Comparison of ENCODE assay signal across 20 cellular contexts in genomic region chr4:81164126-81164525, GRCh38. TPM values are rescaled to one million over a fixed set of nuclear protein-coding genes. Genes with fewer than 3 reads are reported as not detected.
A peak's percentile ranks its signal among the peaks of the same experiment; 100 is the strongest.
DNase-seq lines count a peak whose midpoint lies in the region; TF ChIP-seq lines count a peak whose summit lies in the region.
"Had no signal": no experiment of that assay in that cellular context is flagged by ENCODE, and none has a peak within 500 bp of the region (broad histone marks: within the 10 kb centered on the region; RNA-seq: fewer than 3 reads in every experiment).

No MANE protein-coding gene starts in this region.

- H3K27me3 ChIP-seq in mammary epithelial cell (ENCODE audit: insufficient read depth, low read length) (no peaks in the 10 kb centered on the region), Peyer's patch (no peaks in the 10 kb centered on the region), transverse colon (no peaks in the 10 kb centered on the region)
- H3K27me3 ChIP-seq: SJCRH30 had no signal

- BruUV-seq in mammary epithelial cell (replicated peaks; lab: Mats Ljungman, UMichigan) (no TSS peak), MCF 10A (replicated peaks; lab: Mats Ljungman, UMichigan) (no TSS peak)

- dilution Hi-C loops in mammary epithelial cell (cut with HindIII; ENCODE audit: low sequenced_read_pairs): no loop called here

- no peaks in the 10 kb centered on the region for H3K27me3 Mint-ChIP-seq in MCF 10A (ENCODE audit: insufficient read depth, unreplicated experiment)
- H3K27me3 Mint-ChIP-seq in glutamatergic neuron (ENCODE audit: unreplicated experiment): peaks cover 4% of the 10 kb centered on the region
- no peaks in the 10 kb centered on the region for H3K27me3 Mint-ChIP-seq in progenitor cell of endocrine pancreas
- H3K27me3 Mint-ChIP-seq: B cell had no signal

- POLR2A ChIA-PET in MCF 10A (lab: Yijun Ruan, JAX): interaction anchor here (0.6 to 1.2 kb wide), 4 partner anchors 9 to 32 kb away, joined by 3 to 4 read pairs (median 4); no protein-coding TSS in a partner anchor

- H3K4me1 Mint-ChIP-seq in MCF 10A (ENCODE audit: insufficient read depth, unreplicated experiment): peaks cover 18% of the 10 kb centered on the region
- peaks cover 36% of the 10 kb centered on the region for H3K4me1 Mint-ChIP-seq in glutamatergic neuron (ENCODE audit: low read depth, unreplicated experiment)
- H3K4me1 Mint-ChIP-seq in progenitor cell of endocrine pancreas (ENCODE audit: low read depth): no peaks in the 10 kb centered on the region
- H3K4me1 Mint-ChIP-seq: B cell had no signal

- DNase-seq in mammary epithelial cell: no peak
- no peak for DNase-seq in MCF 10A (ENCODE audit: unreplicated experiment)
- DNase-seq in Peyer's patch: peak in 1 of 3 donors; percentile 70
- no peak for DNase-seq in glutamatergic neuron
- DNase-seq in transverse colon: peak; percentile 52
- DNase-seq in central memory CD4-positive, alpha-beta T cell: no peak
- no peak for DNase-seq in T-helper 2 cell
- no peak for DNase-seq in progenitor cell of endocrine pancreas (ENCODE audit: low spot score, unreplicated experiment)
- DNase-seq: COR-L47, GOT3, KBM-7, MV-4-11, NCI-H1694 treated with DMSO at 0.1 percent for 48 hours, NCI-H2227 treated with DMSO at 0.1 percent for 48 hours, NCI-H510A treated with DMSO at 0.1 percent for 48 hours, NCI-H774, RPMI8226, SJCRH30 had no signal

- H3K9me3 ChIP-seq in mammary epithelial cell (replicated peaks; ENCODE audit: insufficient read depth, low read length) (no peaks in the 10 kb centered on the region), Peyer's patch (no peaks in the 10 kb centered on the region), transverse colon (no peaks in the 10 kb centered on the region)
- H3K9me3 ChIP-seq: SJCRH30 had no signal

- H3K27ac Mint-ChIP-seq in MCF 10A (ENCODE audit: low read depth, unreplicated experiment) (no peak overlapping the region), glutamatergic neuron (ENCODE audit: unreplicated experiment) (peak overlapping the region; percentile 93), progenitor cell of endocrine pancreas (no peak overlapping the region)
- H3K27ac Mint-ChIP-seq: B cell had no signal

- H4K20me1 ChIP-seq in mammary epithelial cell (ENCODE audit: insufficient read depth, low read length): no peaks in the 10 kb centered on the region

- H3K79me2 ChIP-seq in mammary epithelial cell (ENCODE audit: insufficient read depth, low read length): no peaks in the 10 kb centered on the region

- H3K36me3 Mint-ChIP-seq in MCF 10A (ENCODE audit: insufficient read depth, unreplicated experiment) (no peaks in the 10 kb centered on the region), glutamatergic neuron (ENCODE audit: unreplicated experiment) (no peaks in the 10 kb centered on the region), progenitor cell of endocrine pancreas (ENCODE audit: insufficient read depth) (no peaks in the 10 kb centered on the region)

- intact Hi-C loops in mammary epithelial cell (cut with micrococcal nuclease) (loop anchor here (2.0 kb wide), 1 partner anchor 45 kb away; no protein-coding TSS in a partner anchor), MCF 10A (cut with micrococcal nuclease) (no loop called here), transverse colon (cut with DNase I; ENCODE audit: low total_unique reads) (no loop called here)

- H3K4me1 ChIP-seq in mammary epithelial cell (ENCODE audit: insufficient read depth, low read length) (peaks cover 27% of the 10 kb centered on the region), Peyer's patch (no peaks in the 10 kb centered on the region), transverse colon (peaks cover 0 to 8% (median 3%) of the 10 kb centered on the region in 4 donors)
- H3K4me1 ChIP-seq: SJCRH30 had no signal

- no peak overlapping the region for H3K9ac ChIP-seq in mammary epithelial cell (ENCODE audit: insufficient read depth, low read length)

- TF ChIP-seq CTCF in mammary epithelial cell (conservative IDR thresholded peaks at IDR 0.05 in 1 of 2, IDR thresholded peaks at IDR 0.05 in 1 of 2; ENCODE audit: extremely low read depth in 1 of 2, insufficient read depth in 1 of 2, low read depth in 1 of 2, low read length in 2 of 2) (no peak), MCF 10A (IDR thresholded peaks at IDR 0.05; ENCODE audit: unreplicated experiment) (no peak), Peyer's patch (IDR thresholded peaks at IDR 0.05) (no peak), glutamatergic neuron (IDR thresholded peaks at IDR 0.05; ENCODE audit: partially characterized antibody, unreplicated experiment) (no peak), transverse colon (IDR thresholded peaks at IDR 0.05) (no peak), progenitor cell of endocrine pancreas (IDR thresholded peaks at IDR 0.05; ENCODE audit: unreplicated experiment) (no peak)

- no peak for TF ChIP-seq POLR2A in Peyer's patch (IDR thresholded peaks at IDR 0.05)
- no peak for TF ChIP-seq POLR2A in transverse colon (IDR thresholded peaks at IDR 0.05)

- H3K4me3 Mint-ChIP-seq in MCF 10A (ENCODE audit: unreplicated experiment) (no peak overlapping the region), glutamatergic neuron (ENCODE audit: unreplicated experiment) (no peak overlapping the region), progenitor cell of endocrine pancreas (ENCODE audit: low read depth) (no peak overlapping the region)
- H3K4me3 Mint-ChIP-seq: B cell had no signal

- no peak overlapping the region for H3K27ac ChIP-seq in mammary epithelial cell (ENCODE audit: insufficient read depth, low read depth, low read length)
- H3K27ac ChIP-seq in Peyer's patch: peak overlapping the region in 3 of 4 donors; percentile 63 to 88 (median 80)
- peak overlapping the region in 3 of 4 donors; percentile 33 to 60 (median 44) for H3K27ac ChIP-seq in transverse colon
- H3K27ac ChIP-seq: 22Rv1, SJCRH30 had no signal

- no peak overlapping the region for H3K4me3 ChIP-seq in mammary epithelial cell (replicated peaks in 1 of 3; ENCODE audit: insufficient read depth in 1 of 3, low read depth in 2 of 3, low read length in 3 of 3)
- peak overlapping the region in 1 of 4 donors; percentile 19 for H3K4me3 ChIP-seq in Peyer's patch
- no peak overlapping the region for H3K4me3 ChIP-seq in transverse colon
- H3K4me3 ChIP-seq: SJCRH30 had no signal

- H3K36me3 ChIP-seq in mammary epithelial cell (ENCODE audit: insufficient read depth, low read length) (no peaks in the 10 kb centered on the region), Peyer's patch (no peaks in the 10 kb centered on the region), transverse colon (no peaks in the 10 kb centered on the region)
- H3K36me3 ChIP-seq: SJCRH30 had no signal

- TF ChIP-seq EP300 in transverse colon (IDR thresholded peaks at IDR 0.05; ENCODE audit: low read depth): no peak

- 100% methylated on average over 3 of the region's 3 CpGs for WGBS in mammary epithelial cell (ENCODE audit: low coverage, missing lambda C conversion rate)
- WGBS in transverse colon (ENCODE audit: low coverage in 1 of 2), 2 donors: 0 to 57% methylated on average over 1 to 3 of the region's 3 CpGs

- H3K9me3 Mint-ChIP-seq in MCF 10A (ENCODE audit: unreplicated experiment): no peaks in the 10 kb centered on the region
- peaks cover 7% of the 10 kb centered on the region for H3K9me3 Mint-ChIP-seq in glutamatergic neuron (ENCODE audit: unreplicated experiment)
- H3K9me3 Mint-ChIP-seq in progenitor cell of endocrine pancreas (ENCODE audit: low read depth): no peaks in the 10 kb centered on the region

- in situ Hi-C loops in mammary epithelial cell (cut with MboI; ENCODE audit: low sequenced_read_pairs in 2 of 2) (no loop called here), transverse colon (cut with MboI; ENCODE audit: low pct_ligation_motif_present in 1 of 4, low pct_unique_long_range_greater_than_20kb in 1 of 4, low sequenced_read_pairs in 3 of 4) (no loop called here)

- peak overlapping the region; percentile 62 for H2AFZ ChIP-seq in mammary epithelial cell (ENCODE audit: low read depth, low read length)

- peak overlapping the region; percentile 68 for H3K4me2 ChIP-seq in mammary epithelial cell (ENCODE audit: insufficient read depth, low read depth, low read length)

- CTCF ChIA-PET in mammary epithelial cell (lab: Charles Lee; ENCODE audit: low non-redundant PET) (no interaction called here), MCF 10A (lab: Yijun Ruan, JAX) (interaction anchor here (0.6 kb wide), 2 partner anchors 93 to 94 kb away, joined by 3 read pairs; no protein-coding TSS in a partner anchor)

RNA-seq across cellular contexts. Expression of gene PRKG2, which starts 50.9 kb away (rescaled TPM):
- 10 to 100 TPM in 1 of 2 donors, 1 to 10 TPM in 1; 2.1 to 11.0 TPM for total RNA-seq in mammary epithelial cell
- 0.14 TPM for polyA plus RNA-seq in mammary epithelial cell
- not detected for polyA minus RNA-seq in mammary epithelial cell
- 0.23 TPM in 1 of 2 replicates, not detected in the other for total RNA-seq in MCF 10A (2022)
- total RNA-seq in Peyer's patch: 10 to 100 TPM; 13.2 to 49.5 (median 34.1) TPM
- 29.7 TPM for total RNA-seq in glutamatergic neuron (ENCODE audit: unreplicated experiment)
- total RNA-seq in transverse colon: 10 to 100 TPM in 1 of 4 donors, 1 to 10 TPM in 2, not detected in 1; 8.2 to 16.0 (median 9.0) TPM
- 2.9 and 3.3 TPM in 2 replicates for total RNA-seq in progenitor cell of endocrine pancreas
- total RNA-seq: SJCRH30 had no signal
